In the genomic region with DNA sequence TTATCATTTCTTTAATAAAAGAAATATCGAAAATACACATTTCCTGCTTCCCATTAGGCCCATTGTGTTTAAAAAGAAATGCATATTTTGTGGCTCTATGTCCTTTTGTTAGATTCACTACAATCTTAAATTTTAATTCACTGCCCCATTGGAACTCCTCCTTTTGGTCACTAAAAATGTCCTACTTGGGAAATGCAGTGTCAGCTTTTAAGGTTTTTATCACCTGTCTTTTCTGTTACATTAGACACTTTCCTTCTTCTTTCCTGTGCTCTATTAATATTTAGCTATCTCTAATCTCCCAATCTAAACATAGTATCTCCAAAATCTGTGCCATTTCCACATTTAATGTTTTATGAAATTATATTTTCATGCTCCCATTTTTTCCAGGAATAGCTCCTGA, we compare ENCODE assay signal across 8 cellular contexts.
"Had no signal": no experiment of that assay in that cellular context is flagged by ENCODE, and none has a peak within 500 bp of the region (broad histone marks: within the 10 kb centered on the region; RNA-seq: fewer than 3 reads in every experiment).

No MANE protein-coding gene starts in this region.

- FAIRE-seq: G401.6, GM12878, GM12891, GM12892, GM18507, GM19239 had no signal

- DNase-seq: GDM1, GF-D8 had no signal

- H3K4me3 ChIP-seq: GM12878 had no signal

- ATAC-seq: GM12878 had no signal
